Comparison of ENCODE assay signal across 1 cellular context in the genomic region with DNA sequence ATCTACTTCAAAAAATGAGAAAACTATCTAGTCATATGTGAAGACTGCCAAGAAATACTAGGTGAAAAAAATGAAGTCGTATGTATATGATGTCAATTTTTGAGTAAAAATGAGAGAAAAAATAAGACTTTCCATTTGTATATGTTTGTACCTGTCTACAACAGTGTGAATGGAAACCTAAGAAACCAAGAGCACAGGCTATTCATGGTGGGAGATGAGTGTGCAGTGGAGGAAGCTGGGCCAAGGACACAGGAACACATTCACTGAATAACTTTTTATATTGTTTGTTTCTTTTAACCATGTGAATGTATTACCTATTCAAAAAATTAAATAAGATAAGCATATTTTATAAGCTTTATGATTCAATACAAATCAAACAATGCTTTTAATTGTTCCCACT.
TF ChIP-seq lines count a peak whose summit lies in the region.

No MANE protein-coding gene starts in this region.

TF ChIP-seq in GM12878, 131 proteins besides CTCF, POLR2A, EP300 and RAD21 (continued from another document):
- TF ChIP-seq, protein P1, sequence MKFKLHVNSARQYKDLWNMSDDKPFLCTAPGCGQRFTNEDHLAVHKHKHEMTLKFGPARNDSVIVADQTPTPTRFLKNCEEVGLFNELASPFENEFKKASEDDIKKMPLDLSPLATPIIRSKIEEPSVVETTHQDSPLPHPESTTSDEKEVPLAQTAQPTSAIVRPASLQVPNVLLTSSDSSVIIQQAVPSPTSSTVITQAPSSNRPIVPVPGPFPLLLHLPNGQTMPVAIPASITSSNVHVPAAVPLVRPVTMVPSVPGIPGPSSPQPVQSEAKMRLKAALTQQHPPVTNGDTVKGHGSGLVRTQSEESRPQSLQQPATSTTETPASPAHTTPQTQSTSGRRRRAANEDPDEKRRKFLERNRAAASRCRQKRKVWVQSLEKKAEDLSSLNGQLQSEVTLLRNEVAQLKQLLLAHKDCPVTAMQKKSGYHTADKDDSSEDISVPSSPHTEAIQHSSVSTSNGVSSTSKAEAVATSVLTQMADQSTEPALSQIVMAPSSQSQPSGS (IDR thresholded peaks at IDR 0.05; ENCODE audit: low read length) = peak; percentile 28; the same call in 1 of the 2 replicates
TF ChIP-seq in GM12878: peak in this region for 2.
